8 cellular contexts compared by ENCODE assay signal in the genomic region with DNA sequence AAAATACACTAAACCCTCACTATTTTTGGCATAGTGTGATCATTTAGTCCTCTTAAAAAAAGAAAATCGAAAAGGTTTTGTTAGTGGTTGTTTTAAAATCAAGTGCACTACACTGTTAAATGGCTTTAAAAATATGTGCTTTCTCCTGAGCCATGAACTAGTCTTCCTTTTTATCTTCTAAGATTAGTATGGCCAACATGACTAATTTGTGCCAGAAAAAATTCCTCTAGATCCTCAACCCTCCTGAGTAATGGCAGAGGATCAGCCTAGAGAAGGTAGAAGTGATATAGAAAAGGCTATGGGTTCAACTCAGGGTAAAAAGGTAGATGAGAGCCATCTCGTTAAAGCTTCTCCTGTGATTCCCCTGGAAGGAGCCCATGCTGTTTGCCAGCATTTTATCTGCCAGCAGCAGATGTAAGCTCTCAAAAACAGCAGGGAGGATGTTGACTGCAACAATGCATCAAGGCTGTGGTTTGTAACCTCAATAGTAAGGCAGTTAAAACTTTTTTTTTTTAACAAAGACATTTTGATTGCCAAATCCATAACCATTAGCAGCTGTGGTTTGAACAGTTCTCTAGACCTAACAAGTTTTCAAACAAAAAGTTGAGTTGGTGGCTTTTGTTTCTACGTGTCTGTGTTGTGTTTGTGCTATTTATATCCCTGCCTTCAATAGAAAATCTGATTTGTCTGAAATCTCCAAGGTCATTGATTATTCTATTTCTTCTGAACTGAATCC. TPM values are rescaled to one million over a fixed set of nuclear protein-coding genes. Genes with fewer than 3 reads are reported as not detected.
DNase-seq lines count a peak whose midpoint lies in the region; ATAC-seq, FAIRE-seq and TF ChIP-seq lines count a peak whose summit lies in the region.

No MANE protein-coding gene starts in this region.

- H3K9me1 ChIP-seq in keratinocyte (ENCODE audit: control insufficient read depth, extremely low read depth, insufficient read depth, low read length) = no peaks in the 10 kb centered on the region

- no peak overlapping the region for H3K9ac ChIP-seq in keratinocyte (ENCODE audit: control insufficient read depth, extremely low read depth, insufficient read depth, low read length)

- whole genome bisulfite sequencing in urinary bladder = 20% methylated on average over 3 of the region's 3 CpGs

- CTCF ChIA-PET in CD4-positive, alpha-beta memory T cell (lab: Charles Lee; ENCODE audit: partially characterized antibody) = interaction anchor here (0.6 to 2.1 kb wide), 9 partner anchors 9 to 298 kb away, joined by 3 to 14 read pairs (median 3); partner anchors contain the start of gene TRIP4
- CTCF ChIA-PET in PC-9 (lab: Charles Lee) = interaction anchor here (0.7 to 0.9 kb wide), 2 partner anchors 248 to 250 kb away, joined by 3 to 4 read pairs; no protein-coding TSS in a partner anchor

- H3K4me2 ChIP-seq in keratinocyte (ENCODE audit: control insufficient read depth, extremely low read depth, insufficient read depth, low read depth, low read length) = peak overlapping the region; percentile 40
- H3K4me2 ChIP-seq in PC-9 = no peak overlapping the region

- H3K4me1 Mint-ChIP-seq in CD4-positive, alpha-beta memory T cell = peaks cover 31 to 49% (median 45%) of the 10 kb centered on the region in 4 donors

- H3K27me3 ChIP-seq in CD4-positive, alpha-beta memory T cell (ENCODE audit: insufficient read depth, low read length) = no peaks in the 10 kb centered on the region
- H3K27me3 ChIP-seq in keratinocyte (ENCODE audit: control insufficient read depth, extremely low read depth, insufficient read depth, low read length) (no peaks in the 10 kb centered on the region), PC-9 (ENCODE audit: insufficient read depth, low read depth) (no peaks in the 10 kb centered on the region)

- TF ChIP-seq CTCF in astrocyte of the spinal cord (IDR thresholded peaks at IDR 0.05; ENCODE audit: low read depth, low read length) = no peak
- no peak for TF ChIP-seq CTCF in keratinocyte (optimal IDR thresholded peaks at IDR 0.05 in 1 of 3, IDR thresholded peaks at IDR 0.05 in 1 of 3, conservative IDR thresholded peaks at IDR 0.05 in 1 of 3; ENCODE audit: extremely low read depth in 1 of 3, insufficient read depth in 2 of 3, low read length in 3 of 3)
- TF ChIP-seq CTCF in PC-9 (conservative IDR thresholded peaks at IDR 0.05) = no peak

- in situ Hi-C loops in astrocyte of the spinal cord (cut with HindIII; ENCODE audit: low sequenced_read_pairs) = no loop called here

- peaks cover 18 to 22% of the 10 kb centered on the region in 2 donors for H3K36me3 Mint-ChIP-seq in CD4-positive, alpha-beta memory T cell

- peaks cover 3% of the 10 kb centered on the region for H3K36me3 ChIP-seq in CD4-positive, alpha-beta memory T cell (ENCODE audit: insufficient read depth, low read length)
- peaks cover 0 to 10% of the 10 kb centered on the region in 2 experiments for H3K36me3 ChIP-seq in keratinocyte (ENCODE audit: control insufficient read depth in 2 of 2, extremely low read depth in 1 of 2, insufficient read depth in 2 of 2, low read length in 2 of 2)
- peaks cover under 1% of the 10 kb centered on the region for H3K36me3 ChIP-seq in urinary bladder (ENCODE audit: insufficient read depth)
- H3K36me3 ChIP-seq in PC-9 (ENCODE audit: low read depth) = 0 out of 2 replicates have a peak, but pooled peaks cover 7% of the 10 kb centered on the region

- H3K9me3 ChIP-seq in CD4-positive, alpha-beta memory T cell (ENCODE audit: control insufficient read depth in 1 of 2, low read length in 2 of 2) = no peaks in the 10 kb centered on the region
- H3K9me3 ChIP-seq in keratinocyte (ENCODE audit: control insufficient read depth, low read depth, low read length) (no peaks in the 10 kb centered on the region), PC-9 (ENCODE audit: insufficient read depth, low read depth) (no peaks in the 10 kb centered on the region)

- no peaks in the 10 kb centered on the region for H3K9me3 Mint-ChIP-seq in CD4-positive, alpha-beta memory T cell

- peak overlapping the region; percentile 18 to 25 for H3K4me3 ChIP-seq in CD4-positive, alpha-beta memory T cell (ENCODE audit: low read length in 2 of 2)
- no peak overlapping the region for H3K4me3 ChIP-seq in astrocyte of the spinal cord (ENCODE audit: low read depth, low read length)
- no peak overlapping the region for H3K4me3 ChIP-seq in keratinocyte (ENCODE audit: control insufficient read depth in 2 of 3, extremely low read depth in 1 of 3, insufficient read depth in 2 of 3, low read depth in 1 of 3, low read length in 3 of 3)
- no peak overlapping the region for H3K4me3 ChIP-seq in urinary bladder (ENCODE audit: low read depth, low read length)
- H3K4me3 ChIP-seq in PC-9 = no peak overlapping the region

- H3K9me2 ChIP-seq in PC-9 (ENCODE audit: insufficient read depth) = no peaks in the 10 kb centered on the region

- no peaks in the 10 kb centered on the region for H3F3A ChIP-seq in PC-9 (ENCODE audit: insufficient read depth, low read depth)

- no peaks in the 10 kb centered on the region for H3K27me3 Mint-ChIP-seq in CD4-positive, alpha-beta memory T cell

- peaks cover 47% of the 10 kb centered on the region for H3K4me1 ChIP-seq in CD4-positive, alpha-beta memory T cell (ENCODE audit: insufficient read depth, low read length)
- peaks cover 10% of the 10 kb centered on the region for H3K4me1 ChIP-seq in keratinocyte (ENCODE audit: control insufficient read depth, extremely low read depth, insufficient read depth, low read length)
- H3K4me1 ChIP-seq in urinary bladder (ENCODE audit: insufficient read depth) = no peaks in the 10 kb centered on the region
- no peaks in the 10 kb centered on the region for H3K4me1 ChIP-seq in PC-9 (replicated peaks; ENCODE audit: insufficient read depth)

- BruUV-seq in PC-9 (replicated peaks; lab: Mats Ljungman, UMichigan) = no TSS peak

- FAIRE-seq in keratinocyte (lab: Jason Lieb, UNC) = peak; percentile 41

- H2AFZ ChIP-seq in keratinocyte (ENCODE audit: control insufficient read depth, low read length) = no peak overlapping the region
- H2AFZ ChIP-seq in PC-9 = no peak overlapping the region

- no peaks in the 10 kb centered on the region for H4K20me1 ChIP-seq in keratinocyte (ENCODE audit: control insufficient read depth, extremely low read depth, insufficient read depth, low read length)
- no peaks in the 10 kb centered on the region for H4K20me1 ChIP-seq in PC-9 (ENCODE audit: insufficient read depth)

- peak overlapping the region; percentile 87 to 97 (median 91) for H3K27ac Mint-ChIP-seq in CD4-positive, alpha-beta memory T cell

- DNase-seq in CD4-positive, alpha-beta memory T cell = peak; percentile 75 to 85 (median 79)
- DNase-seq in HT1080 (ENCODE audit: low read depth) (peak; percentile 70), SIG-M5 (lab: John Stamatoyannopoulos, UW) (peak; percentile 78), astrocyte of the spinal cord (ENCODE audit: low read depth, low spot score) (peak; percentile 95), keratinocyte (ENCODE audit: low read depth, low spot score) (no peak), PC-9 (no peak)

- intact Hi-C loops in CD4-positive, alpha-beta memory T cell (cut with micrococcal nuclease) = loop anchor here (1.0 to 5.0 kb wide), 5 partner anchors 14 to 462 kb away; no protein-coding TSS in a partner anchor
- intact Hi-C loops in PC-9 (cut with micrococcal nuclease; ENCODE audit: unreplicated experiment) = loop anchor here (5.0 to 10.0 kb wide), 2 partner anchors 225 to 297 kb away; no protein-coding TSS in a partner anchor

- ATAC-seq in HG03108 (IDR thresholded peaks at IDR 0.05; ENCODE audit: unreplicated experiment) = no peak

- peak overlapping the region; percentile 56 to 79 (median 76) for H3K4me3 Mint-ChIP-seq in CD4-positive, alpha-beta memory T cell

- dilution Hi-C loops in keratinocyte (cut with MboI; ENCODE audit: extremely low pct_ligation_motif_present, low sequenced_read_pairs) = no loop called here

- peak overlapping the region; percentile 44 for H3K27ac ChIP-seq in CD4-positive, alpha-beta memory T cell (ENCODE audit: low read depth, low read length)
- H3K27ac ChIP-seq in keratinocyte (ENCODE audit: control insufficient read depth, insufficient read depth, low read length) = no peak overlapping the region
- peak overlapping the region; percentile 50 for H3K27ac ChIP-seq in urinary bladder (ENCODE audit: low read depth)
- no peak overlapping the region for H3K27ac ChIP-seq in PC-9

- POLR2A ChIA-PET in CD4-positive, alpha-beta memory T cell (lab: Charles Lee; ENCODE audit: partially characterized antibody) = interaction anchor here (0.6 to 2.6 kb wide), 28 partner anchors 10 to 673 kb away, joined by 3 to 32 read pairs (median 4); partner anchors contain the start of genes PPIB, TRIP4 and ZNF609
- POLR2A ChIA-PET in PC-9 (lab: Charles Lee; ENCODE audit: unreplicated experiment) = no interaction called here

- no peaks in the 10 kb centered on the region for H3K79me2 ChIP-seq in keratinocyte (ENCODE audit: control insufficient read depth, insufficient read depth, low read length)
- no peaks in the 10 kb centered on the region for H3K79me2 ChIP-seq in PC-9 (ENCODE audit: low read depth)

RNA-seq across cellular contexts. Expression of gene ZNF609, which starts 30.2 kb away (rescaled TPM):
- 10 to 100 TPM; 53.7 to 56.9 TPM for total RNA-seq in CD4-positive, alpha-beta memory T cell
- polyA plus RNA-seq in CD4-positive, alpha-beta memory T cell = 10 to 100 TPM in 1 of 2 donors, 1 to 10 TPM in 1; 1.4 to 16.5 TPM
- 13.7 and 18.1 TPM in 2 replicates for total RNA-seq in HT1080 (2014; rRNA removed; shearing (Covaris generic))
- polyA plus RNA-seq in HT1080 (2015; cell fraction: cytosol; rRNA removed) = 11.3 and 13.3 TPM in 2 replicates
- 18.0 and 21.4 TPM in 2 replicates for polyA plus RNA-seq in HT1080 (2015; cell fraction: nucleus; rRNA removed)
- polyA plus RNA-seq in keratinocyte (11.8 to 16.9 TPM (median 12.8 TPM) in 3 replicates), urinary bladder (15.0 TPM)
- 8.6 TPM for polyA plus RNA-seq in keratinocyte (2011; ENCODE audit: low read depth)
- 18.6 TPM in 2 replicates for polyA plus RNA-seq in keratinocyte (2011; cell fraction: cytosol; rRNA removed)
- 36.2 and 36.6 TPM in 2 replicates for polyA plus RNA-seq in keratinocyte (2011; cell fraction: nucleus; rRNA removed)
- polyA plus RNA-seq in keratinocyte (2012; ENCODE audit: low replicate concordance) = 10.5 and 13.9 TPM in 2 replicates
- 21.4 to 75.7 TPM (median 72.0 TPM) in 3 replicates for polyA minus RNA-seq in keratinocyte
- polyA minus RNA-seq in keratinocyte (2011; cell fraction: cytosol; rRNA and poly(A)+ RNA removed) = 8.1 TPM
- polyA minus RNA-seq in keratinocyte (2011; cell fraction: nucleus; rRNA and poly(A)+ RNA removed) = 19.6 and 58.2 TPM in 2 replicates
- total RNA-seq in urinary bladder (23.7 TPM), PC-9 (2021) (37.8 and 38.6 TPM in 2 replicates)

RNA-seq across cellular contexts. Expression of gene TRIP4, which starts 42.5 kb away (rescaled TPM):
- 10 to 100 TPM; 28.2 to 29.4 TPM for total RNA-seq in CD4-positive, alpha-beta memory T cell
- polyA plus RNA-seq in CD4-positive, alpha-beta memory T cell = 10 to 100 TPM; 29.5 to 37.1 TPM
- total RNA-seq in HT1080 (2014; rRNA removed; shearing (Covaris generic)) = 5.4 and 6.3 TPM in 2 replicates
- polyA plus RNA-seq in HT1080 (2015; cell fraction: cytosol; rRNA removed) = 7.9 and 10.3 TPM in 2 replicates
- polyA plus RNA-seq in HT1080 (2015; cell fraction: nucleus; rRNA removed) = 14.0 and 15.1 TPM in 2 replicates
- polyA plus RNA-seq in keratinocyte (27.9 to 31.5 TPM (median 31.1 TPM) in 3 replicates), urinary bladder (20.9 TPM)
- polyA plus RNA-seq in keratinocyte (2011; ENCODE audit: low read depth) = 34.8 TPM
- polyA plus RNA-seq in keratinocyte (2011; cell fraction: cytosol; rRNA removed) = 20.5 and 34.8 TPM in 2 replicates
- 34.2 and 37.3 TPM in 2 replicates for polyA plus RNA-seq in keratinocyte (2011; cell fraction: nucleus; rRNA removed)
- 25.5 and 27.0 TPM in 2 replicates for polyA plus RNA-seq in keratinocyte (2012; ENCODE audit: low replicate concordance)
- polyA minus RNA-seq in keratinocyte = 7.2 to 24.5 TPM (median 19.9 TPM) in 3 replicates
- polyA minus RNA-seq in keratinocyte (2011; cell fraction: cytosol; rRNA and poly(A)+ RNA removed) = 18.0 TPM
- 18.9 and 34.7 TPM in 2 replicates for polyA minus RNA-seq in keratinocyte (2011; cell fraction: nucleus; rRNA and poly(A)+ RNA removed)
- total RNA-seq in urinary bladder (21.0 TPM), PC-9 (2021) (15.5 and 18.1 TPM in 2 replicates)

RNA-seq across cellular contexts. Expression of gene PCLAF, which starts 48.9 kb away (rescaled TPM):
- 1 to 10 TPM in 1 of 2 experiments, under 1 TPM in 1; 0.39 to 1.5 TPM for total RNA-seq in CD4-positive, alpha-beta memory T cell
- under 1 TPM in 1 of 2 donors, not detected in 1; 0.89 TPM for polyA plus RNA-seq in CD4-positive, alpha-beta memory T cell
- 52.0 and 120 TPM in 2 replicates for total RNA-seq in HT1080 (2014; rRNA removed; shearing (Covaris generic))
- polyA plus RNA-seq in HT1080 (2015; cell fraction: cytosol; rRNA removed) = 177 and 196 TPM in 2 replicates
- polyA plus RNA-seq in HT1080 (2015; cell fraction: nucleus; rRNA removed) = 125 and 130 TPM in 2 replicates
- polyA plus RNA-seq in keratinocyte (11.0 to 55.0 TPM (median 37.7 TPM) in 3 replicates), urinary bladder (1.8 TPM)
- polyA plus RNA-seq in keratinocyte (2011; ENCODE audit: low read depth) = 1.8 TPM
- polyA plus RNA-seq in keratinocyte (2011; cell fraction: cytosol; rRNA removed) = 10.7 and 13.9 TPM in 2 replicates
- 3.5 and 6.9 TPM in 2 replicates for polyA plus RNA-seq in keratinocyte (2011; cell fraction: nucleus; rRNA removed)
- 2.7 and 24.7 TPM in 2 replicates for polyA plus RNA-seq in keratinocyte (2012; ENCODE audit: low replicate concordance)
- 4.1 to 12.2 TPM (median 5.7 TPM) in 3 replicates for polyA minus RNA-seq in keratinocyte
- 3.5 TPM for polyA minus RNA-seq in keratinocyte (2011; cell fraction: cytosol; rRNA and poly(A)+ RNA removed)
- 0.62 and 1.4 TPM in 2 replicates for polyA minus RNA-seq in keratinocyte (2011; cell fraction: nucleus; rRNA and poly(A)+ RNA removed)
- total RNA-seq in urinary bladder (41.5 TPM), PC-9 (2021) (59.5 and 70.4 TPM in 2 replicates)

Comparison
In these comparisons a context has a peak if more than half of its experiments do, and no peak if none do; other contexts are left out.
1. DNase-seq: peak in CD4-positive, alpha-beta memory T cell (5 of 5), HT1080 (single experiment), SIG-M5 (single experiment) and astrocyte of the spinal cord (single experiment); none in keratinocyte (single experiment) and PC-9 (0 of 2).
2. H3K27ac ChIP-seq: peak in CD4-positive, alpha-beta memory T cell (single experiment) and urinary bladder (single experiment); none in keratinocyte (single experiment) and PC-9 (single experiment).
3. H3K4me3 ChIP-seq: peak in CD4-positive, alpha-beta memory T cell (2 of 2); none in astrocyte of the spinal cord (single experiment), keratinocyte (0 of 3), urinary bladder (single experiment) and PC-9 (single experiment).
4. RNA of gene PCLAF, which starts 48.9 kb away (total RNA-seq): 52.0 to 120 TPM in HT1080, 59.5 to 70.4 TPM in PC-9 and 41.5 TPM in urinary bladder (single experiment); 0.39 to 1.5 TPM in CD4-positive, alpha-beta memory T cell; every median in the first group is over 10 times any median in the second.